Comparison of ENCODE assay signal across 8 cellular contexts in genomic region chr21:23968722-23969647, GRCh38.
A peak's percentile ranks its signal among the peaks of the same experiment; 100 is the strongest.
DNase-seq lines count a peak whose midpoint lies in the region; ATAC-seq and TF ChIP-seq lines count a peak whose summit lies in the region.

No MANE protein-coding gene starts in this region.

- no peaks in the 10 kb centered on the region for H3K9me3 ChIP-seq in CD4-positive, CD25-positive, alpha-beta regulatory T cell (ENCODE audit: control insufficient read depth in 2 of 2, low read length in 2 of 2)

- peak; percentile 81 to 86 for ATAC-seq in CD4-positive, CD25-positive, alpha-beta regulatory T cell (ENCODE audit: low read depth in 2 of 2)
- peak; percentile 95 for ATAC-seq in GM19351 (IDR thresholded peaks at IDR 0.05; ENCODE audit: unreplicated experiment)
- ATAC-seq in HG03432 (IDR thresholded peaks at IDR 0.05; ENCODE audit: unreplicated experiment), result peak; percentile 93

- DNase-seq in CD4-positive, CD25-positive, alpha-beta regulatory T cell, result peak; percentile 16 to 82 (median 69)
- DNase-seq in NCI-H510A (lab: John Stamatoyannopoulos, UW) (peak; percentile 6), epithelial cell of esophagus (ENCODE audit: low read depth) (no peak), HuH-7.5 (ENCODE audit: low spot score) (no peak)
- peak; percentile 88 for DNase-seq in activated CD4-positive, alpha-beta T cell treated with anti-CD3 and anti-CD28 coated beads, Interleukin-2, amount 10 ng/mL, durations not matched to agents 7 days and 5 days
- DNase-seq in stimulated activated CD4-positive, alpha-beta T cell treated with anti-CD3 and anti-CD28 coated beads, Interleukin-1b, Interleukin-23, amount 100 ng/mL, for 1 hour (ENCODE audit: low read depth in 2 of 2), result peak; percentile 23 to 45

- peak; percentile 15 for TF ChIP-seq CTCF in epithelial cell of esophagus (IDR thresholded peaks at IDR 0.05; ENCODE audit: insufficient read depth, low read depth, low read length, missing control alignments)

- peak overlapping the region; percentile 35 for H3K4me3 ChIP-seq in CD4-positive, CD25-positive, alpha-beta regulatory T cell (ENCODE audit: low read depth, low read length)
- H3K4me3 ChIP-seq in epithelial cell of esophagus (ENCODE audit: low read length), result no peak overlapping the region

- no peak overlapping the region for H3K27ac ChIP-seq in CD4-positive, CD25-positive, alpha-beta regulatory T cell (ENCODE audit: insufficient read depth, low read length, poor library complexity, severe bottlenecking)

- H3K9me3 Mint-ChIP-seq in CD4-positive, CD25-positive, alpha-beta regulatory T cell, result peaks cover 0 to 7% (median 0%) of the 10 kb centered on the region in 7 donors
- no peaks in the 10 kb centered on the region for H3K9me3 Mint-ChIP-seq in activated CD4-positive, alpha-beta T cell treated with anti-CD3 and anti-CD28 coated beads, Interleukin-2, amount 10 ng/mL, durations not matched to agents 7 days and 5 days

- no peaks in the 10 kb centered on the region for H3K27me3 Mint-ChIP-seq in CD4-positive, CD25-positive, alpha-beta regulatory T cell
- H3K27me3 Mint-ChIP-seq in activated CD4-positive, alpha-beta T cell treated with anti-CD3 and anti-CD28 coated beads, Interleukin-2, amount 10 ng/mL, durations not matched to agents 7 days and 5 days, result peaks cover 7% of the 10 kb centered on the region

- peak overlapping the region; percentile 52 to 86 (median 84) for H3K27ac Mint-ChIP-seq in CD4-positive, CD25-positive, alpha-beta regulatory T cell
- peak overlapping the region; percentile 87 for H3K27ac Mint-ChIP-seq in activated CD4-positive, alpha-beta T cell treated with anti-CD3 and anti-CD28 coated beads, Interleukin-2, amount 10 ng/mL, durations not matched to agents 7 days and 5 days

- H3K4me1 ChIP-seq in CD4-positive, CD25-positive, alpha-beta regulatory T cell (ENCODE audit: control insufficient read depth, insufficient read depth, low read length, poor library complexity, severe bottlenecking), result peaks cover 4% of the 10 kb centered on the region

- no peaks in the 10 kb centered on the region for H3K36me3 Mint-ChIP-seq in CD4-positive, CD25-positive, alpha-beta regulatory T cell
- no peaks in the 10 kb centered on the region for H3K36me3 Mint-ChIP-seq in activated CD4-positive, alpha-beta T cell treated with anti-CD3 and anti-CD28 coated beads, Interleukin-2, amount 10 ng/mL, durations not matched to agents 7 days and 5 days (ENCODE audit: low read depth)

- H3K36me3 ChIP-seq in CD4-positive, CD25-positive, alpha-beta regulatory T cell (ENCODE audit: control insufficient read depth, insufficient read depth, low read length), result no peaks in the 10 kb centered on the region

- peak overlapping the region in 2 of 4 donors; percentile 55 to 68 for H3K4me3 Mint-ChIP-seq in CD4-positive, CD25-positive, alpha-beta regulatory T cell
- peak overlapping the region; percentile 30 for H3K4me3 Mint-ChIP-seq in activated CD4-positive, alpha-beta T cell treated with anti-CD3 and anti-CD28 coated beads, Interleukin-2, amount 10 ng/mL, durations not matched to agents 7 days and 5 days

- H3K27me3 ChIP-seq in CD4-positive, CD25-positive, alpha-beta regulatory T cell (ENCODE audit: control insufficient read depth, insufficient read depth, low read length), result no peaks in the 10 kb centered on the region

- CTCF ChIA-PET in activated CD4-positive, alpha-beta T cell treated with anti-CD3 and anti-CD28 coated beads, Interleukin-2, amount 10 ng/mL, durations not matched to agents 7 days and 5 days (lab: Charles Lee), result interaction anchor here (1.2 kb wide), 2 partner anchors 12 to 104 kb away, joined by 4 to 5 read pairs; no protein-coding TSS in a partner anchor

- POLR2A ChIA-PET in activated CD4-positive, alpha-beta T cell treated with anti-CD3 and anti-CD28 coated beads, Interleukin-2, amount 10 ng/mL, durations not matched to agents 7 days and 5 days (lab: Charles Lee), result no interaction called here

- H3K4me1 Mint-ChIP-seq in CD4-positive, CD25-positive, alpha-beta regulatory T cell, result peaks cover 0 to 27% (median 9%) of the 10 kb centered on the region in 4 donors
- peaks cover 25% of the 10 kb centered on the region for H3K4me1 Mint-ChIP-seq in activated CD4-positive, alpha-beta T cell treated with anti-CD3 and anti-CD28 coated beads, Interleukin-2, amount 10 ng/mL, durations not matched to agents 7 days and 5 days

Comparison
In these comparisons a context has a peak if more than half of its experiments do, and no peak if none do; other contexts are left out.
1. DNase-seq: peak in CD4-positive, CD25-positive, alpha-beta regulatory T cell (3 of 3), NCI-H510A (single experiment), activated CD4-positive, alpha-beta T cell treated with anti-CD3 and anti-CD28 coated beads, Interleukin-2, amount 10 ng/mL, durations not matched to agents 7 days and 5 days (single experiment) and stimulated activated CD4-positive, alpha-beta T cell treated with anti-CD3 and anti-CD28 coated beads, Interleukin-1b, Interleukin-23, amount 100 ng/mL, for 1 hour (2 of 2); none in epithelial cell of esophagus (single experiment) and HuH-7.5 (single experiment).
2. Peak in every context shown above with its lines, with median percentiles within 50 percentile points of each other: ATAC-seq.